ENCODE assay signal across 10 cellular contexts in genomic region chr7:48085942-48086341, GRCh38. TPM values are rescaled to one million over a fixed set of nuclear protein-coding genes. Genes with fewer than 3 reads are reported as not detected.
DNase-seq lines count a peak whose midpoint lies in the region; ATAC-seq and TF ChIP-seq lines count a peak whose summit lies in the region.
"Had no signal": no experiment of that assay in that cellular context is flagged by ENCODE, and none has a peak within 500 bp of the region (broad histone marks: within the 10 kb centered on the region; RNA-seq: fewer than 3 reads in every experiment).

No MANE protein-coding gene starts in this region.

- H4K91ac ChIP-seq in H9 (ENCODE audit: insufficient read length, low read depth, low read length) = no peak overlapping the region

- H2BK5ac ChIP-seq in H9 (ENCODE audit: insufficient read length, low read length) = no peak overlapping the region

- H2BK120ac ChIP-seq in H9 (ENCODE audit: low read depth, low read length, poor library complexity, severe bottlenecking) = no peak overlapping the region

- no CpG with 5 or more reads among the region's 1 CpG for WGBS in H9 (ENCODE audit: extremely low coverage, insufficient read length, low lambda C conversion rate)

- H3K36me3 ChIP-seq in Peyer's patch = no peaks in the 10 kb centered on the region

- H3K27me3 ChIP-seq in H9 (ENCODE audit: insufficient read depth, low read length) = no peaks in the 10 kb centered on the region
- no peaks in the 10 kb centered on the region for H3K27me3 ChIP-seq in Peyer's patch

- H2AFZ ChIP-seq in H9 (ENCODE audit: low read length) = no peak overlapping the region

- H3K4me1 ChIP-seq in H9 (ENCODE audit: insufficient read depth, low read length) (peaks cover 9% of the 10 kb centered on the region; the same call in 1 of the 2 replicates), Peyer's patch (peaks cover 0 to 55% (median 13%) of the 10 kb centered on the region in 4 donors)

- H3K27me3 Mint-ChIP-seq in H9 (ENCODE audit: low read depth) = no peaks in the 10 kb centered on the region
- H3K27me3 Mint-ChIP-seq in effector memory CD8-positive, alpha-beta T cell = no peaks in the 10 kb centered on the region
- H3K27me3 Mint-ChIP-seq in stimulated activated naive CD8-positive, alpha-beta T cell treated with anti-CD3 and anti-CD28 coated beads, Interleukin-15, amount 100 ng/mL, for 72 hours = no peaks in the 10 kb centered on the region

- peaks cover 2 to 6% (median 2%) of the 10 kb centered on the region in 3 experiments; a peak in 5 of 7 replicates for H3K36me3 Mint-ChIP-seq in H9 (ENCODE audit: insufficient read depth in 1 of 3, low read depth in 3 of 3)
- H3K36me3 Mint-ChIP-seq in effector memory CD8-positive, alpha-beta T cell (ENCODE audit: insufficient read depth) = peaks cover 40% of the 10 kb centered on the region
- H3K36me3 Mint-ChIP-seq: mesothelial cell of epicardium had no signal

- no peaks in the 10 kb centered on the region for H3K79me1 ChIP-seq in H9 (ENCODE audit: insufficient read depth, low read depth, low read length, poor library complexity, severe bottlenecking)

- H2BK12ac ChIP-seq in H9 (ENCODE audit: insufficient read length, low read depth, low read length) = peak overlapping the region; percentile 69

- no peak overlapping the region for H3K23ac ChIP-seq in H9 (ENCODE audit: insufficient read length, low read depth, low read length)

- no peak overlapping the region for H3K56ac ChIP-seq in H9 (ENCODE audit: insufficient read length, low read depth, low read length)

- H3K18ac ChIP-seq in H9 (ENCODE audit: insufficient read length, low read depth, low read length) = no peak overlapping the region

- H2BK15ac ChIP-seq in H9 (ENCODE audit: low read depth, low read length) = no peak overlapping the region

- peak overlapping the region in 1 of 2 experiments; percentile 12; a peak in 1 of 5 replicates for H3K4me3 Mint-ChIP-seq in H9
- H3K4me3 Mint-ChIP-seq in effector memory CD8-positive, alpha-beta T cell = peak overlapping the region; percentile 36 to 92
- H3K4me3 Mint-ChIP-seq in stimulated activated naive CD8-positive, alpha-beta T cell treated with anti-CD3 and anti-CD28 coated beads, Interleukin-15, amount 100 ng/mL, for 72 hours = peak overlapping the region; percentile 28 to 43
- H3K4me3 Mint-ChIP-seq: mesothelial cell of epicardium had no signal

- no peak overlapping the region for H3T11ph ChIP-seq in H9 (ENCODE audit: low read length)

- no peak for TF ChIP-seq CTCF in H9 (conservative IDR thresholded peaks at IDR 0.05)
- no peak for TF ChIP-seq CTCF in Peyer's patch (IDR thresholded peaks at IDR 0.05)

- H3K4me3 ChIP-seq in Peyer's patch = no peak overlapping the region

- no peak overlapping the region for H3K9ac ChIP-seq in H9 (ENCODE audit: extremely low read depth, insufficient read length, low read length)

- H3K23me2 ChIP-seq in H9 (ENCODE audit: insufficient read length, low read depth, low read length, poor library complexity, severe bottlenecking) = peaks cover 14% of the 10 kb centered on the region

- no peak for DNase-seq in H9
- DNase-seq in Peyer's patch = no peak
- no peak for DNase-seq in effector memory CD8-positive, alpha-beta T cell
- DNase-seq in stimulated activated naive CD8-positive, alpha-beta T cell treated with anti-CD3 and anti-CD28 coated beads, Interleukin-15, amount 100 ng/mL, for 72 hours = no peak
- no peak for DNase-seq in NK-92 treated with Interleukin-12 subunit alpha and Interleukin-12 subunit beta, amount 100 ng/mL, for 24 hours (lab: John Stamatoyannopoulos, UW)
- DNase-seq in T-helper 9 cell = no peak
- DNase-seq: NCI-H510A treated with DMSO at 0.1 percent for 48 hours had no signal

- no peak overlapping the region for H4K8ac ChIP-seq in H9 (replicated peaks; ENCODE audit: insufficient read length, low read depth, low read length)

- no peak overlapping the region for H3K4me2 ChIP-seq in H9 (ENCODE audit: insufficient read depth, insufficient read length, low read length)

- no peak overlapping the region for H2AK5ac ChIP-seq in H9 (ENCODE audit: insufficient read length, low read length)

- peak overlapping the region; percentile 30 to 90 (median 81); a peak in 4 of 7 replicates for H3K27ac Mint-ChIP-seq in H9
- H3K27ac Mint-ChIP-seq in effector memory CD8-positive, alpha-beta T cell = peak overlapping the region; percentile 97 to 100
- H3K27ac Mint-ChIP-seq in stimulated activated naive CD8-positive, alpha-beta T cell treated with anti-CD3 and anti-CD28 coated beads, Interleukin-15, amount 100 ng/mL, for 72 hours = peak overlapping the region in 1 of 2 donors; percentile 96

- H3K14ac ChIP-seq in H9 (ENCODE audit: insufficient read depth, low read length) = no peak overlapping the region

- H4K5ac ChIP-seq in H9 (ENCODE audit: insufficient read length, low read depth, low read length) = no peak overlapping the region

- no peak for ATAC-seq in effector memory CD8-positive, alpha-beta T cell (replicated peaks)
- ATAC-seq in stimulated activated naive CD8-positive, alpha-beta T cell treated with anti-CD3 and anti-CD28 coated beads, Interleukin-15, amount 100 ng/mL, for 72 hours = no peak
- no peak for ATAC-seq in HG02798 (IDR thresholded peaks at IDR 0.05; ENCODE audit: poor library complexity, unreplicated experiment)
- ATAC-seq: sciatic nerve had no signal

- H3K79me2 ChIP-seq in H9 (ENCODE audit: insufficient read depth, low read length) = no peaks in the 10 kb centered on the region

- H3K27ac ChIP-seq in H9 (ENCODE audit: insufficient read length, low read depth, low read length) (peak overlapping the region; percentile 22), Peyer's patch (peak overlapping the region in 3 of 4 donors; percentile 52 to 63 (median 57))

- H4K20me1 ChIP-seq in H9 (ENCODE audit: control insufficient read depth, insufficient read depth, insufficient read length) = no peaks in the 10 kb centered on the region

- H3K4me1 Mint-ChIP-seq in H9 = peaks cover 51 to 55% of the 10 kb centered on the region in 2 experiments
- peaks cover 56% of the 10 kb centered on the region in 2 donors for H3K4me1 Mint-ChIP-seq in effector memory CD8-positive, alpha-beta T cell (ENCODE audit: low read depth in 2 of 2)
- H3K4me1 Mint-ChIP-seq in stimulated activated naive CD8-positive, alpha-beta T cell treated with anti-CD3 and anti-CD28 coated beads, Interleukin-15, amount 100 ng/mL, for 72 hours = peaks cover 74% of the 10 kb centered on the region

- no peak for TF ChIP-seq POLR2A in Peyer's patch (IDR thresholded peaks at IDR 0.05)

- H3K9me3 ChIP-seq in H9 (ENCODE audit: control insufficient read depth, low read depth, low read length) (no peaks in the 10 kb centered on the region), Peyer's patch (no peaks in the 10 kb centered on the region)

- no peak overlapping the region for H2BK20ac ChIP-seq in H9 (ENCODE audit: low read depth, low read length, poor library complexity, severe bottlenecking)

- H3K9me3 Mint-ChIP-seq in H9 = no peaks in the 10 kb centered on the region; a peak in 1 of 5 replicates
- H3K9me3 Mint-ChIP-seq in effector memory CD8-positive, alpha-beta T cell = no peaks in the 10 kb centered on the region
- no peaks in the 10 kb centered on the region for H3K9me3 Mint-ChIP-seq in stimulated activated naive CD8-positive, alpha-beta T cell treated with anti-CD3 and anti-CD28 coated beads, Interleukin-15, amount 100 ng/mL, for 72 hours
- H3K9me3 Mint-ChIP-seq: mesothelial cell of epicardium had no signal

- no peak overlapping the region for H3K4ac ChIP-seq in H9 (ENCODE audit: low read depth, low read length)

RNA-seq across cellular contexts. Expression of gene UPP1, which starts 3.1 kb away (rescaled TPM):
- total RNA-seq in H9 (2021) (34.2 and 36.4 TPM in 2 replicates), Peyer's patch (10 to 100 TPM; 15.4 to 24.0 (median 16.4) TPM)

RNA-seq across cellular contexts. Expression of gene C7orf57, which starts 50.6 kb away (rescaled TPM):
- total RNA-seq in H9 (2021) (0.35 TPM in 1 of 2 replicates, not detected in the other), Peyer's patch (not detected)
- total RNA-seq: mesothelial cell of epicardium, sciatic nerve had no signal

RNA-seq across cellular contexts. Expression of gene SUN3, which starts 57.0 kb away (rescaled TPM):
- total RNA-seq in H9 (2021) = not detected in 2 replicates
- not detected for total RNA-seq in Peyer's patch
- total RNA-seq: mesothelial cell of epicardium, sciatic nerve had no signal
